ENCODE assay signal across 1 cellular context in the genomic region with DNA sequence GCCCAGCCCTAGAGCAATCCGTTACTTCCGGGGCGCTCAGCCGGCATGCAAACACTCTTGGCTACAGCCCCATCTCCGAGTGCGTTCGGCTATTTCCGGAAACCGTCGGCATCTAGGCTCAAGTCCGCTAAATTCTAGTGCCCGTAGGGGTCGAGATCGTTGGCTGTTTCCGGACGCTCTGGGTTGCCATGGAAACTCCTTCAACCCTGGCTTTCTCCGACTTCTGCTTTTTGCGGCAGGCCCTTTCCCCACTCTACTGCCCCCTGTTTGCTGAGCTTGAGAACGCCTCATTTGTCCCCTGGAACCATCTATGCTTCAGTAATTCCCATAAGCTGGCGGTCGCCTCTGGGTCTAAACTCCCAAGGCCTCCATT.
A peak's percentile ranks its signal among the peaks of the same experiment; 100 is the strongest.
TF ChIP-seq lines count a peak whose summit lies in the region.

No MANE protein-coding gene starts in this region.

TF ChIP-seq in GM12878, 131 proteins besides CTCF, POLR2A, EP300 and RAD21 (continues in another document):
- no peak for TF ChIP-seq EGR1 (IDR thresholded peaks at IDR 0.05; ENCODE audit: borderline replicate concordance in 1 of 2, low read depth in 2 of 2, low read length in 2 of 2)
- TF ChIP-seq NR2C2 (IDR thresholded peaks at IDR 0.05; ENCODE audit: borderline replicate concordance, control insufficient read depth, insufficient read length, low read depth) = no peak
- 0 out of 2 replicates have a peak, but pooled peaks have one; percentile 0 for TF ChIP-seq PML (IDR thresholded peaks at IDR 0.05; ENCODE audit: low read length)
- TF ChIP-seq FOXK2 (IDR thresholded peaks at IDR 0.05) = no peak
- TF ChIP-seq, protein P1, sequence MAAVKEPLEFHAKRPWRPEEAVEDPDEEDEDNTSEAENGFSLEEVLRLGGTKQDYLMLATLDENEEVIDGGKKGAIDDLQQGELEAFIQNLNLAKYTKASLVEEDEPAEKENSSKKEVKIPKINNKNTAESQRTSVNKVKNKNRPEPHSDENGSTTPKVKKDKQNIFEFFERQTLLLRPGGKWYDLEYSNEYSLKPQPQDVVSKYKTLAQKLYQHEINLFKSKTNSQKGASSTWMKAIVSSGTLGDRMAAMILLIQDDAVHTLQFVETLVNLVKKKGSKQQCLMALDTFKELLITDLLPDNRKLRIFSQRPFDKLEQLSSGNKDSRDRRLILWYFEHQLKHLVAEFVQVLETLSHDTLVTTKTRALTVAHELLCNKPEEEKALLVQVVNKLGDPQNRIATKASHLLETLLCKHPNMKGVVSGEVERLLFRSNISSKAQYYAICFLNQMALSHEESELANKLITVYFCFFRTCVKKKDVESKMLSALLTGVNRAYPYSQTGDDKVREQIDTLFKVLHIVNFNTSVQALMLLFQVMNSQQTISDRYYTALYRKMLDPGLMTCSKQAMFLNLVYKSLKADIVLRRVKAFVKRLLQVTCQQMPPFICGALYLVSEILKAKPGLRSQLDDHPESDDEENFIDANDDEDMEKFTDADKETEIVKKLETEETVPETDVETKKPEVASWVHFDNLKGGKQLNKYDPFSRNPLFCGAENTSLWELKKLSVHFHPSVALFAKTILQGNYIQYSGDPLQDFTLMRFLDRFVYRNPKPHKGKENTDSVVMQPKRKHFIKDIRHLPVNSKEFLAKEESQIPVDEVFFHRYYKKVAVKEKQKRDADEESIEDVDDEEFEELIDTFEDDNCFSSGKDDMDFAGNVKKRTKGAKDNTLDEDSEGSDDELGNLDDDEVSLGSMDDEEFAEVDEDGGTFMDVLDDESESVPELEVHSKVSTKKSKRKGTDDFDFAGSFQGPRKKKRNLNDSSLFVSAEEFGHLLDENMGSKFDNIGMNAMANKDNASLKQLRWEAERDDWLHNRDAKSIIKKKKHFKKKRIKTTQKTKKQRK (IDR thresholded peaks at IDR 0.05; ENCODE audit: low read depth, low read length) = no peak
- peak; percentile 90 for TF ChIP-seq SIN3A (IDR thresholded peaks at IDR 0.05; ENCODE audit: low read depth, low read length)
- TF ChIP-seq, protein P2, sequence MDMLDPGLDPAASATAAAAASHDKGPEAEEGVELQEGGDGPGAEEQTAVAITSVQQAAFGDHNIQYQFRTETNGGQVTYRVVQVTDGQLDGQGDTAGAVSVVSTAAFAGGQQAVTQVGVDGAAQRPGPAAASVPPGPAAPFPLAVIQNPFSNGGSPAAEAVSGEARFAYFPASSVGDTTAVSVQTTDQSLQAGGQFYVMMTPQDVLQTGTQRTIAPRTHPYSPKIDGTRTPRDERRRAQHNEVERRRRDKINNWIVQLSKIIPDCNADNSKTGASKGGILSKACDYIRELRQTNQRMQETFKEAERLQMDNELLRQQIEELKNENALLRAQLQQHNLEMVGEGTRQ (IDR thresholded peaks at IDR 0.05; ENCODE audit: borderline replicate concordance, low read depth, low read length) = no peak
- TF ChIP-seq, protein P3, sequence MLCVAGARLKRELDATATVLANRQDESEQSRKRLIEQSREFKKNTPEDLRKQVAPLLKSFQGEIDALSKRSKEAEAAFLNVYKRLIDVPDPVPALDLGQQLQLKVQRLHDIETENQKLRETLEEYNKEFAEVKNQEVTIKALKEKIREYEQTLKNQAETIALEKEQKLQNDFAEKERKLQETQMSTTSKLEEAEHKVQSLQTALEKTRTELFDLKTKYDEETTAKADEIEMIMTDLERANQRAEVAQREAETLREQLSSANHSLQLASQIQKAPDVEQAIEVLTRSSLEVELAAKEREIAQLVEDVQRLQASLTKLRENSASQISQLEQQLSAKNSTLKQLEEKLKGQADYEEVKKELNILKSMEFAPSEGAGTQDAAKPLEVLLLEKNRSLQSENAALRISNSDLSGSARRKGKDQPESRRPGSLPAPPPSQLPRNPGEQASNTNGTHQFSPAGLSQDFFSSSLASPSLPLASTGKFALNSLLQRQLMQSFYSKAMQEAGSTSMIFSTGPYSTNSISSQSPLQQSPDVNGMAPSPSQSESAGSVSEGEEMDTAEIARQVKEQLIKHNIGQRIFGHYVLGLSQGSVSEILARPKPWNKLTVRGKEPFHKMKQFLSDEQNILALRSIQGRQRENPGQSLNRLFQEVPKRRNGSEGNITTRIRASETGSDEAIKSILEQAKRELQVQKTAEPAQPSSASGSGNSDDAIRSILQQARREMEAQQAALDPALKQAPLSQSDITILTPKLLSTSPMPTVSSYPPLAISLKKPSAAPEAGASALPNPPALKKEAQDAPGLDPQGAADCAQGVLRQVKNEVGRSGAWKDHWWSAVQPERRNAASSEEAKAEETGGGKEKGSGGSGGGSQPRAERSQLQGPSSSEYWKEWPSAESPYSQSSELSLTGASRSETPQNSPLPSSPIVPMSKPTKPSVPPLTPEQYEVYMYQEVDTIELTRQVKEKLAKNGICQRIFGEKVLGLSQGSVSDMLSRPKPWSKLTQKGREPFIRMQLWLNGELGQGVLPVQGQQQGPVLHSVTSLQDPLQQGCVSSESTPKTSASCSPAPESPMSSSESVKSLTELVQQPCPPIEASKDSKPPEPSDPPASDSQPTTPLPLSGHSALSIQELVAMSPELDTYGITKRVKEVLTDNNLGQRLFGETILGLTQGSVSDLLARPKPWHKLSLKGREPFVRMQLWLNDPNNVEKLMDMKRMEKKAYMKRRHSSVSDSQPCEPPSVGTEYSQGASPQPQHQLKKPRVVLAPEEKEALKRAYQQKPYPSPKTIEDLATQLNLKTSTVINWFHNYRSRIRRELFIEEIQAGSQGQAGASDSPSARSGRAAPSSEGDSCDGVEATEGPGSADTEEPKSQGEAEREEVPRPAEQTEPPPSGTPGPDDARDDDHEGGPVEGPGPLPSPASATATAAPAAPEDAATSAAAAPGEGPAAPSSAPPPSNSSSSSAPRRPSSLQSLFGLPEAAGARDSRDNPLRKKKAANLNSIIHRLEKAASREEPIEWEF (IDR thresholded peaks at IDR 0.05; ENCODE audit: insufficient replicate concordance, low read depth, low read length) = no peak
- TF ChIP-seq RCOR1 (conservative IDR thresholded peaks at IDR 0.05; ENCODE audit: low read depth, low read length) = no peak
- TF ChIP-seq RELA (IDR thresholded peaks at IDR 0.05; ENCODE audit: borderline replicate concordance, partially characterized antibody) = no peak
- TF ChIP-seq, protein P4, sequence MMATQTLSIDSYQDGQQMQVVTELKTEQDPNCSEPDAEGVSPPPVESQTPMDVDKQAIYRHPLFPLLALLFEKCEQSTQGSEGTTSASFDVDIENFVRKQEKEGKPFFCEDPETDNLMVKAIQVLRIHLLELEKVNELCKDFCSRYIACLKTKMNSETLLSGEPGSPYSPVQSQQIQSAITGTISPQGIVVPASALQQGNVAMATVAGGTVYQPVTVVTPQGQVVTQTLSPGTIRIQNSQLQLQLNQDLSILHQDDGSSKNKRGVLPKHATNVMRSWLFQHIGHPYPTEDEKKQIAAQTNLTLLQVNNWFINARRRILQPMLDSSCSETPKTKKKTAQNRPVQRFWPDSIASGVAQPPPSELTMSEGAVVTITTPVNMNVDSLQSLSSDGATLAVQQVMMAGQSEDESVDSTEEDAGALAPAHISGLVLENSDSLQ (IDR thresholded peaks at IDR 0.05) = peak; percentile 66
- TF ChIP-seq IKZF1 (conservative IDR thresholded peaks at IDR 0.05) = no peak
- TF ChIP-seq, protein P5, sequence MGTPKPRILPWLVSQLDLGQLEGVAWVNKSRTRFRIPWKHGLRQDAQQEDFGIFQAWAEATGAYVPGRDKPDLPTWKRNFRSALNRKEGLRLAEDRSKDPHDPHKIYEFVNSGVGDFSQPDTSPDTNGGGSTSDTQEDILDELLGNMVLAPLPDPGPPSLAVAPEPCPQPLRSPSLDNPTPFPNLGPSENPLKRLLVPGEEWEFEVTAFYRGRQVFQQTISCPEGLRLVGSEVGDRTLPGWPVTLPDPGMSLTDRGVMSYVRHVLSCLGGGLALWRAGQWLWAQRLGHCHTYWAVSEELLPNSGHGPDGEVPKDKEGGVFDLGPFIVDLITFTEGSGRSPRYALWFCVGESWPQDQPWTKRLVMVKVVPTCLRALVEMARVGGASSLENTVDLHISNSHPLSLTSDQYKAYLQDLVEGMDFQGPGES (IDR thresholded peaks at IDR 0.05) = no peak
- peak; percentile 60; the same call in 1 of the 2 replicates for TF ChIP-seq TARDBP (IDR thresholded peaks at IDR 0.05; ENCODE audit: borderline replicate concordance)
- peak; percentile 90 for TF ChIP-seq MXI1 (IDR thresholded peaks at IDR 0.05; ENCODE audit: low read depth, low read length)
- TF ChIP-seq ZSCAN29 (IDR thresholded peaks at IDR 0.05) = no peak
- no peak for TF ChIP-seq ZZZ3 (IDR thresholded peaks at IDR 0.05; ENCODE audit: control insufficient read depth, insufficient read length, low read depth)
- peak in 1 of 2 experiments; percentile 15; a peak in 1 of 4 replicates for TF ChIP-seq ETV6 (conservative IDR thresholded peaks at IDR 0.05 in 1 of 2, IDR thresholded peaks at IDR 0.05 in 1 of 2; ENCODE audit: borderline replicate concordance in 1 of 2, low read depth in 1 of 2)
- peak; percentile 83 for TF ChIP-seq MEF2B (IDR thresholded peaks at IDR 0.05; ENCODE audit: partially characterized antibody, poor library complexity, severe bottlenecking)
- TF ChIP-seq, protein P6, sequence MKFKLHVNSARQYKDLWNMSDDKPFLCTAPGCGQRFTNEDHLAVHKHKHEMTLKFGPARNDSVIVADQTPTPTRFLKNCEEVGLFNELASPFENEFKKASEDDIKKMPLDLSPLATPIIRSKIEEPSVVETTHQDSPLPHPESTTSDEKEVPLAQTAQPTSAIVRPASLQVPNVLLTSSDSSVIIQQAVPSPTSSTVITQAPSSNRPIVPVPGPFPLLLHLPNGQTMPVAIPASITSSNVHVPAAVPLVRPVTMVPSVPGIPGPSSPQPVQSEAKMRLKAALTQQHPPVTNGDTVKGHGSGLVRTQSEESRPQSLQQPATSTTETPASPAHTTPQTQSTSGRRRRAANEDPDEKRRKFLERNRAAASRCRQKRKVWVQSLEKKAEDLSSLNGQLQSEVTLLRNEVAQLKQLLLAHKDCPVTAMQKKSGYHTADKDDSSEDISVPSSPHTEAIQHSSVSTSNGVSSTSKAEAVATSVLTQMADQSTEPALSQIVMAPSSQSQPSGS (IDR thresholded peaks at IDR 0.05; ENCODE audit: low read length) = no peak
- TF ChIP-seq NRF1 (conservative IDR thresholded peaks at IDR 0.05; ENCODE audit: low read depth, low read length) = no peak
- TF ChIP-seq, protein P7, sequence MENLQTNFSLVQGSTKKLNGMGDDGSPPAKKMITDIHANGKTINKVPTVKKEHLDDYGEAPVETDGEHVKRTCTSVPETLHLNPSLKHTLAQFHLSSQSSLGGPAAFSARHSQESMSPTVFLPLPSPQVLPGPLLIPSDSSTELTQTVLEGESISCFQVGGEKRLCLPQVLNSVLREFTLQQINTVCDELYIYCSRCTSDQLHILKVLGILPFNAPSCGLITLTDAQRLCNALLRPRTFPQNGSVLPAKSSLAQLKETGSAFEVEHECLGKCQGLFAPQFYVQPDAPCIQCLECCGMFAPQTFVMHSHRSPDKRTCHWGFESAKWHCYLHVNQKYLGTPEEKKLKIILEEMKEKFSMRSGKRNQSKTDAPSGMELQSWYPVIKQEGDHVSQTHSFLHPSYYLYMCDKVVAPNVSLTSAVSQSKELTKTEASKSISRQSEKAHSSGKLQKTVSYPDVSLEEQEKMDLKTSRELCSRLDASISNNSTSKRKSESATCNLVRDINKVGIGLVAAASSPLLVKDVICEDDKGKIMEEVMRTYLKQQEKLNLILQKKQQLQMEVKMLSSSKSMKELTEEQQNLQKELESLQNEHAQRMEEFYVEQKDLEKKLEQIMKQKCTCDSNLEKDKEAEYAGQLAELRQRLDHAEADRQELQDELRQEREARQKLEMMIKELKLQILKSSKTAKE (IDR thresholded peaks at IDR 0.05; ENCODE audit: low read depth, poor library complexity, severe bottlenecking) = no peak
- no peak for TF ChIP-seq JUNB (IDR thresholded peaks at IDR 0.05)
- TF ChIP-seq CEBPB (IDR thresholded peaks at IDR 0.05; ENCODE audit: borderline replicate concordance in 1 of 2, low read depth in 2 of 2, low read length in 2 of 2) = no peak
- TF ChIP-seq, protein P8, sequence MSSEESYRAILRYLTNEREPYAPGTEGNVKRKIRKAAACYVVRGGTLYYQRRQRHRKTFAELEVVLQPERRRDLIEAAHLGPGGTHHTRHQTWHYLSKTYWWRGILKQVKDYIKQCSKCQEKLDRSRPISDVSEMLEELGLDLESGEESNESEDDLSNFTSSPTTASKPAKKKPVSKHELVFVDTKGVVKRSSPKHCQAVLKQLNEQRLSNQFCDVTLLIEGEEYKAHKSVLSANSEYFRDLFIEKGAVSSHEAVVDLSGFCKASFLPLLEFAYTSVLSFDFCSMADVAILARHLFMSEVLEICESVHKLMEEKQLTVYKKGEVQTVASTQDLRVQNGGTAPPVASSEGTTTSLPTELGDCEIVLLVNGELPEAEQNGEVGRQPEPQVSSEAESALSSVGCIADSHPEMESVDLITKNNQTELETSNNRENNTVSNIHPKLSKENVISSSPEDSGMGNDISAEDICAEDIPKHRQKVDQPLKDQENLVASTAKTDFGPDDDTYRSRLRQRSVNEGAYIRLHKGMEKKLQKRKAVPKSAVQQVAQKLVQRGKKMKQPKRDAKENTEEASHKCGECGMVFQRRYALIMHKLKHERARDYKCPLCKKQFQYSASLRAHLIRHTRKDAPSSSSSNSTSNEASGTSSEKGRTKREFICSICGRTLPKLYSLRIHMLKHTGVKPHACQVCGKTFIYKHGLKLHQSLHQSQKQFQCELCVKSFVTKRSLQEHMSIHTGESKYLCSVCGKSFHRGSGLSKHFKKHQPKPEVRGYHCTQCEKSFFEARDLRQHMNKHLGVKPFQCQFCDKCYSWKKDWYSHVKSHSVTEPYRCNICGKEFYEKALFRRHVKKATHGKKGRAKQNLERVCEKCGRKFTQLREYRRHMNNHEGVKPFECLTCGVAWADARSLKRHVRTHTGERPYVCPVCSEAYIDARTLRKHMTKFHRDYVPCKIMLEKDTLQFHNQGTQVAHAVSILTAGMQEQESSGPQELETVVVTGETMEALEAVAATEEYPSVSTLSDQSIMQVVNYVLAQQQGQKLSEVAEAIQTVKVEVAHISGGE (CRISPR knock-in tag; IDR thresholded peaks at IDR 0.05) = no peak
- TF ChIP-seq GATAD2B (conservative IDR thresholded peaks at IDR 0.05; ENCODE audit: low read depth) = no peak
- TF ChIP-seq, protein P9, sequence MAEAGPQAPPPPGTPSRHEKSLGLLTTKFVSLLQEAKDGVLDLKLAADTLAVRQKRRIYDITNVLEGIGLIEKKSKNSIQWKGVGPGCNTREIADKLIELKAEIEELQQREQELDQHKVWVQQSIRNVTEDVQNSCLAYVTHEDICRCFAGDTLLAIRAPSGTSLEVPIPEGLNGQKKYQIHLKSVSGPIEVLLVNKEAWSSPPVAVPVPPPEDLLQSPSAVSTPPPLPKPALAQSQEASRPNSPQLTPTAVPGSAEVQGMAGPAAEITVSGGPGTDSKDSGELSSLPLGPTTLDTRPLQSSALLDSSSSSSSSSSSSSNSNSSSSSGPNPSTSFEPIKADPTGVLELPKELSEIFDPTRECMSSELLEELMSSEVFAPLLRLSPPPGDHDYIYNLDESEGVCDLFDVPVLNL (IDR thresholded peaks at IDR 0.05; ENCODE audit: low read depth, low read length) = no peak
- 0 out of 2 replicates have a peak, but pooled peaks have one; percentile 37 for TF ChIP-seq ZNF207 (IDR thresholded peaks at IDR 0.05; ENCODE audit: borderline replicate concordance)
- no peak for TF ChIP-seq ASH2L (IDR thresholded peaks at IDR 0.05; ENCODE audit: borderline replicate concordance, low read depth)
